13 cellular contexts compared by ENCODE assay signal in the genomic region with DNA sequence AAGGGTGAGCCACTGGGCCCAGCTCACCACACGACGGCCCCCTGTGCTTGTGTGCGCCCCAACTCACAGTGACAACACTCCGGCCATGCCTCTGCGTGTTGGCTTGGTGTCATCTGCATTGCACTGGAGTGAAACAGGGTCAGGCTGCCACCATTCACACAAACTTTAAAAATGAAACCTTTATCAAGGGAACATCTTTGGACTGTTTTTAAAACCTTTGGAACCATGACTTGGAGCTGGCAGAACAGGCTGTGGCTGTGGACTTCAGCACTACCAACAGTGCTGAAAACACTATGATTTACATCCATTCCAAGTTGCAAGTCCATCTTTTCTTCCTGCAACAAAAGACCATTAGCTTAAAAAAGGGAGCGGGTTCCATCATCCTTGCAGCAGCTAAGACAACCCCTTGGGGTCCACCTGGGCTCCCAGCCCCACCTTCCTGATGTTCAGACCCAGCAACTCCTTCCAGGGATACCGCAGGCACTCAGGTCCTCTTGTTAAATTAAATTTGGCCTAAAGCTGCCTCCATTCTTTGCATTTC.
"Had no signal": no experiment of that assay in that cellular context is flagged by ENCODE, and none has a peak within 500 bp of the region (broad histone marks: within the 10 kb centered on the region; RNA-seq: fewer than 3 reads in every experiment).

No MANE protein-coding gene starts in this region.

- H3K27me3 Mint-ChIP-seq: activated naive CD8-positive, alpha-beta T cell treated with anti-CD3 and anti-CD28 coated beads for 36 hours; stimulated activated naive CD8-positive, alpha-beta T cell treated with anti-CD3 and anti-CD28 coated beads, Interleukin-15, Interleukin-2, amounts not matched to agents 100 ng/mL and 50 ng/mL, for 24 hours had no signal

- H3K4me3 Mint-ChIP-seq: activated naive CD8-positive, alpha-beta T cell treated with anti-CD3 and anti-CD28 coated beads for 36 hours; activated T-cell treated with anti-CD3 and anti-CD28 coated beads, Interleukin-2, amount 50 U/mL, for 4 hours; immature natural killer cell; memory B cell; natural killer cell treated with Interleukin-12 subunit alpha and Interleukin-12 subunit beta and Interleukin-15 and Interleukin-18, amount 100 ng/mL, for 72 hours; stimulated activated naive CD8-positive, alpha-beta T cell treated with anti-CD3 and anti-CD28 coated beads, Interleukin-15, Interleukin-2, amounts not matched to agents 100 ng/mL and 50 ng/mL, for 24 hours had no signal

- H3K4me3 ChIP-seq: testis, upper lobe of right lung had no signal

- H3K4me1 Mint-ChIP-seq: memory B cell had no signal

- H3K9me3 ChIP-seq: testis, upper lobe of right lung had no signal

- H3K9me3 Mint-ChIP-seq: activated naive CD8-positive, alpha-beta T cell treated with anti-CD3 and anti-CD28 coated beads for 36 hours; activated T-cell treated with anti-CD3 and anti-CD28 coated beads, Interleukin-2, amount 50 U/mL, for 4 hours; immature natural killer cell; memory B cell; natural killer cell treated with Interleukin-12 subunit alpha and Interleukin-12 subunit beta and Interleukin-15 and Interleukin-18, amount 100 ng/mL, for 72 hours; stimulated activated naive CD8-positive, alpha-beta T cell treated with anti-CD3 and anti-CD28 coated beads, Interleukin-15, Interleukin-2, amounts not matched to agents 100 ng/mL and 50 ng/mL, for 24 hours had no signal

- H3K27me3 ChIP-seq: testis, upper lobe of right lung had no signal

- H3K27ac Mint-ChIP-seq: activated naive CD8-positive, alpha-beta T cell treated with anti-CD3 and anti-CD28 coated beads for 36 hours; memory B cell; natural killer cell treated with Interleukin-12 subunit alpha and Interleukin-12 subunit beta and Interleukin-15 and Interleukin-18, amount 100 ng/mL, for 72 hours; stimulated activated naive CD8-positive, alpha-beta T cell treated with anti-CD3 and anti-CD28 coated beads, Interleukin-15, Interleukin-2, amounts not matched to agents 100 ng/mL and 50 ng/mL, for 24 hours had no signal

- H3K27ac ChIP-seq: testis, upper lobe of right lung had no signal

- H3K36me3 Mint-ChIP-seq: natural killer cell treated with Interleukin-12 subunit alpha and Interleukin-12 subunit beta and Interleukin-15 and Interleukin-18, amount 100 ng/mL, for 72 hours had no signal

- DNase-seq: activated CD4-positive, alpha-beta T cell treated with anti-CD3 and anti-CD28 coated beads for 48 hours; activated gamma-delta T cell treated with Interleukin-2 at 50 U/mL for 16 hours; activated naive CD8-positive, alpha-beta T cell treated with anti-CD3 and anti-CD28 coated beads for 36 hours; activated T-cell treated with anti-CD3 and anti-CD28 coated beads, Interleukin-2, amount 50 U/mL, for 4 hours; immature natural killer cell; stimulated activated CD4-positive, alpha-beta T cell treated with anti-CD3 and anti-CD28 coated beads, Interleukin-4, amount 100 ng/mL, for 1 hour had no signal

- ATAC-seq: activated T-cell treated with anti-CD3 and anti-CD28 coated beads, Interleukin-2, amount 50 U/mL, for 4 hours; esophagus mucosa; natural killer cell treated with Interleukin-12 subunit alpha and Interleukin-12 subunit beta and Interleukin-15 and Interleukin-18, amount 100 ng/mL, for 72 hours had no signal

- FAIRE-seq: endometrium had no signal
